In genomic region chrX:88863726-88864125, GRCh38 we compare ENCODE assay signal across 21 cellular contexts.
DNase-seq lines count a peak whose midpoint lies in the region; ATAC-seq and TF ChIP-seq lines count a peak whose summit lies in the region.
"Had no signal": no experiment of that assay in that cellular context is flagged by ENCODE, and none has a peak within 500 bp of the region (broad histone marks: within the 10 kb centered on the region; RNA-seq: fewer than 3 reads in every experiment).

No MANE protein-coding gene starts in this region.

- WGBS in SK-N-SH (ENCODE audit: low lambda C conversion rate): 24% methylated on average over 20 of the region's 29 CpGs
- 93% methylated on average over 29 of the region's 29 CpGs for WGBS in right cardiac atrium
- WGBS in heart left ventricle, 4 donors: 84 to 96% (median 92%) methylated on average over 8 to 29 of the region's 29 CpGs

- H3K9me3 ChIP-seq in SK-N-SH: no peaks in the 10 kb centered on the region
- no peaks in the 10 kb centered on the region for H3K9me3 ChIP-seq in right cardiac atrium (ENCODE audit: control insufficient read depth, low read length)
- peaks cover 0 to 4% (median 0%) of the 10 kb centered on the region in 12 donors for H3K9me3 ChIP-seq in heart left ventricle
- H3K9me3 ChIP-seq in lower lobe of right lung: no peaks in the 10 kb centered on the region
- H3K9me3 ChIP-seq: A549, Caco-2 had no signal

- H3K27me3 Mint-ChIP-seq in chondrocyte (ENCODE audit: low read depth): no peaks in the 10 kb centered on the region
- H3K27me3 Mint-ChIP-seq: B cell; CD4-positive, alpha-beta T cell had no signal

- no peaks in the 10 kb centered on the region for H4K20me1 ChIP-seq in SK-N-SH (ENCODE audit: insufficient read depth)
- H4K20me1 ChIP-seq: BLaER1 treated with 17β-estradiol and CSF1 and Interleukin-3, amounts not matched to agents 10 nM and 100 nM had no signal

- H3K36me3 Mint-ChIP-seq in chondrocyte (ENCODE audit: low read depth): no peaks in the 10 kb centered on the region
- H3K36me3 Mint-ChIP-seq: CD8-positive, alpha-beta T cell had no signal

- H3K27ac ChIP-seq in SK-N-SH (ENCODE audit: low read depth in 2 of 2, low read length in 1 of 2) (no peak overlapping the region), right cardiac atrium (ENCODE audit: low read length) (no peak overlapping the region), heart left ventricle (no peak overlapping the region), lower lobe of right lung (no peak overlapping the region)
- H3K27ac ChIP-seq: 22Rv1; A549; BLaER1 treated with 17β-estradiol and CSF1 and Interleukin-3, amounts not matched to agents 10 nM and 100 nM; C4-2B had no signal

- ATAC-seq in SK-N-SH treated with all-trans-retinoic acid at 6 μM for 48 hours (no peak), right cardiac atrium (no peak), heart left ventricle (no peak), lower lobe of right lung (no peak)
- ATAC-seq: A549; CD8-positive, alpha-beta T cell; GM12878 had no signal

- no peaks in the 10 kb centered on the region; the same call in 1 of the 2 replicates for H3K9me2 ChIP-seq in SK-N-SH

- no peaks in the 10 kb centered on the region for H3K36me3 ChIP-seq in SK-N-SH (replicated peaks in 1 of 2; ENCODE audit: control insufficient read depth in 1 of 2, insufficient read depth in 2 of 2, low read length in 1 of 2)
- H3K36me3 ChIP-seq in heart left ventricle: no peaks in the 10 kb centered on the region
- H3K36me3 ChIP-seq in lower lobe of right lung: no peaks in the 10 kb centered on the region
- H3K36me3 ChIP-seq: BLaER1 treated with 17β-estradiol and CSF1 and Interleukin-3, amounts not matched to agents 10 nM and 100 nM had no signal

- TF ChIP-seq POLR2A in heart left ventricle (IDR thresholded peaks at IDR 0.05): no peak

- TF ChIP-seq CTCF in SK-N-SH (IDR thresholded peaks at IDR 0.05): no peak
- no peak for TF ChIP-seq CTCF in heart left ventricle (IDR thresholded peaks at IDR 0.05)
- no peak for TF ChIP-seq CTCF in chondrocyte (IDR thresholded peaks at IDR 0.05)
- no peak for TF ChIP-seq CTCF in lower lobe of right lung (IDR thresholded peaks at IDR 0.05)

- no peak overlapping the region for H3K9ac ChIP-seq in SK-N-SH
- H3K9ac ChIP-seq: BLaER1 treated with 17β-estradiol and CSF1 and Interleukin-3, amounts not matched to agents 10 nM and 100 nM had no signal

- no peak for TF ChIP-seq RAD21 in SK-N-SH (IDR thresholded peaks at IDR 0.05; ENCODE audit: low read length)

- H3K79me2 ChIP-seq in SK-N-SH (ENCODE audit: insufficient read depth): no peaks in the 10 kb centered on the region

- no peak overlapping the region for H2AFZ ChIP-seq in SK-N-SH (ENCODE audit: low read depth)

- no peaks in the 10 kb centered on the region for H3K27me3 ChIP-seq in SK-N-SH (ENCODE audit: insufficient read depth)
- no peaks in the 10 kb centered on the region for H3K27me3 ChIP-seq in right cardiac atrium (ENCODE audit: control insufficient read depth, insufficient read depth)
- H3K27me3 ChIP-seq in heart left ventricle: no peaks in the 10 kb centered on the region
- H3K27me3 ChIP-seq in lower lobe of right lung (ENCODE audit: low read depth): no peaks in the 10 kb centered on the region

- no peak overlapping the region for H3K4me2 ChIP-seq in SK-N-SH
- H3K4me2 ChIP-seq: A549; BLaER1 treated with 17β-estradiol and CSF1 and Interleukin-3, amounts not matched to agents 10 nM and 100 nM had no signal

- H3K27ac Mint-ChIP-seq in chondrocyte (ENCODE audit: unreplicated experiment): no peak overlapping the region
- H3K27ac Mint-ChIP-seq: B cell; CD4-positive, alpha-beta T cell; CD8-positive, alpha-beta T cell had no signal

- no peaks in the 10 kb centered on the region for H3F3A ChIP-seq in SK-N-SH (replicated peaks; ENCODE audit: insufficient read depth)

- POLR2A ChIA-PET in SK-N-SH (lab: Yijun Ruan, JAX): no interaction called here

- no peak overlapping the region for H3K4me3 ChIP-seq in SK-N-SH (ENCODE audit: low read depth in 2 of 2, low read length in 1 of 2)
- H3K4me3 ChIP-seq in right cardiac atrium (ENCODE audit: low read length): no peak overlapping the region
- no peak overlapping the region for H3K4me3 ChIP-seq in heart left ventricle
- no peak overlapping the region for H3K4me3 ChIP-seq in lower lobe of right lung
- H3K4me3 ChIP-seq: A549; BLaER1 treated with 17β-estradiol and CSF1 and Interleukin-3, amounts not matched to agents 10 nM and 100 nM; GM12878 had no signal

- H3K4me1 ChIP-seq in SK-N-SH (ENCODE audit: control insufficient read depth in 1 of 2, insufficient read depth in 2 of 2, low read depth in 1 of 2, low read length in 1 of 2) (no peaks in the 10 kb centered on the region), right cardiac atrium (ENCODE audit: control insufficient read depth, insufficient read depth, low read length) (no peaks in the 10 kb centered on the region), heart left ventricle (no peaks in the 10 kb centered on the region), lower lobe of right lung (no peaks in the 10 kb centered on the region)
- H3K4me1 ChIP-seq: A549; BLaER1 treated with 17β-estradiol and CSF1 and Interleukin-3, amounts not matched to agents 10 nM and 100 nM; Caco-2 had no signal

- no peak for TF ChIP-seq EP300 in SK-N-SH (IDR thresholded peaks at IDR 0.05; ENCODE audit: borderline replicate concordance in 1 of 2, low read depth in 1 of 2, low read length in 1 of 2)

- H3K9me3 Mint-ChIP-seq in chondrocyte (ENCODE audit: low read depth): peaks cover 12% of the 10 kb centered on the region

- no peaks in the 10 kb centered on the region for H3K4me1 Mint-ChIP-seq in chondrocyte (ENCODE audit: low read depth)
- H3K4me1 Mint-ChIP-seq: B cell had no signal

- no peak overlapping the region for H3K4me3 Mint-ChIP-seq in chondrocyte (ENCODE audit: unreplicated experiment)
- H3K4me3 Mint-ChIP-seq: B cell; CD4-positive, alpha-beta T cell; CD8-positive, alpha-beta T cell had no signal

- intact Hi-C loops in right cardiac atrium (cut with DNase I): no loop called here
- intact Hi-C loops in heart left ventricle (cut with DNase I): no loop called here
- intact Hi-C loops in lower lobe of right lung (cut with DNase I): no loop called here

- DNase-seq in SK-N-SH: peak; percentile 0
- DNase-seq in right cardiac atrium: peak in 2 of 3 donors; percentile 8 to 59
- DNase-seq in heart left ventricle: no peak
- DNase-seq in chondrocyte (ENCODE audit: low spot score): peak; percentile 91
- peak; percentile 12 for DNase-seq in lower lobe of right lung
- DNase-seq in HT-29 (ENCODE audit: low spot score): no peak
- no peak for DNase-seq in HUDEP-2 (lab: John Stamatoyannopoulos, UW; ENCODE audit: unreplicated experiment in 76 of 76)
- DNase-seq: AML-193; Caco-2; Calu3; CD4-positive, alpha-beta T cell; CD8-positive, alpha-beta T cell; DMS79 treated with DMSO at 0.1 percent for 48 hours; GF-D8 had no signal

- CTCF ChIA-PET in SK-N-SH (lab: Yijun Ruan, JAX): no interaction called here

TF ChIP-seq in SK-N-SH, 30 proteins besides CTCF, POLR2A, EP300 and RAD21:
- TF ChIP-seq SIN3A (IDR thresholded peaks at IDR 0.05; ENCODE audit: borderline replicate concordance, low read depth, low read length): no peak
- TF ChIP-seq, protein P1, sequence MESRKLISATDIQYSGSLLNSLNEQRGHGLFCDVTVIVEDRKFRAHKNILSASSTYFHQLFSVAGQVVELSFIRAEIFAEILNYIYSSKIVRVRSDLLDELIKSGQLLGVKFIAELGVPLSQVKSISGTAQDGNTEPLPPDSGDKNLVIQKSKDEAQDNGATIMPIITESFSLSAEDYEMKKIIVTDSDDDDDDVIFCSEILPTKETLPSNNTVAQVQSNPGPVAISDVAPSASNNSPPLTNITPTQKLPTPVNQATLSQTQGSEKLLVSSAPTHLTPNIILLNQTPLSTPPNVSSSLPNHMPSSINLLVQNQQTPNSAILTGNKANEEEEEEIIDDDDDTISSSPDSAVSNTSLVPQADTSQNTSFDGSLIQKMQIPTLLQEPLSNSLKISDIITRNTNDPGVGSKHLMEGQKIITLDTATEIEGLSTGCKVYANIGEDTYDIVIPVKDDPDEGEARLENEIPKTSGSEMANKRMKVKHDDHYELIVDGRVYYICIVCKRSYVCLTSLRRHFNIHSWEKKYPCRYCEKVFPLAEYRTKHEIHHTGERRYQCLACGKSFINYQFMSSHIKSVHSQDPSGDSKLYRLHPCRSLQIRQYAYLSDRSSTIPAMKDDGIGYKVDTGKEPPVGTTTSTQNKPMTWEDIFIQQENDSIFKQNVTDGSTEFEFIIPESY (IDR thresholded peaks at IDR 0.05; ENCODE audit: borderline replicate concordance, low read depth): no peak
TF ChIP-seq in SK-N-SH: peak in this region for 0.

TF ChIP-seq in SK-N-SH treated with all-trans-retinoic acid at 6 μM for 48 hours, 23 proteins besides CTCF, POLR2A, EP300 and RAD21 (continues in another document):
- TF ChIP-seq ZFP30 (CRISPR knock-in tag; IDR thresholded peaks at IDR 0.05) (no peak), POU6F1 (CRISPR knock-in tag; IDR thresholded peaks at IDR 0.05; ENCODE audit: borderline replicate concordance, low read depth) (no peak), TOX (CRISPR knock-in tag; IDR thresholded peaks at IDR 0.05; ENCODE audit: borderline replicate concordance) (no peak), BACH2 (CRISPR knock-in tag; IDR thresholded peaks at IDR 0.05; ENCODE audit: borderline replicate concordance) (no peak), ZNF8 (CRISPR knock-in tag; IDR thresholded peaks at IDR 0.05) (no peak), ZNF70 (CRISPR knock-in tag; IDR thresholded peaks at IDR 0.05) (no peak)

Comparison
In these comparisons a context has a peak if more than half of its experiments do, and no peak if none do; other contexts are left out.
1. DNase-seq: peak in SK-N-SH (single experiment), right cardiac atrium (2 of 3), chondrocyte (single experiment) and lower lobe of right lung (single experiment); none in heart left ventricle (0 of 5), HT-29 (single experiment) and HUDEP-2 (0 of 76).